ENCODE assay signal across 8 cellular contexts in genomic region chr3:47803478-47804025, GRCh38. TPM values are rescaled to one million over a fixed set of nuclear protein-coding genes. Genes with fewer than 3 reads are reported as not detected.
DNase-seq lines count a peak whose midpoint lies in the region; ATAC-seq, FAIRE-seq and TF ChIP-seq lines count a peak whose summit lies in the region.

No MANE protein-coding gene starts in this region.

- H3K27ac ChIP-seq in hepatocyte, result peak overlapping the region; percentile 98

- FAIRE-seq in D721Med (lab: Jason Lieb, UNC), result no peak

- peaks cover 14% of the 10 kb centered on the region for H3K4me1 ChIP-seq in hepatocyte (ENCODE audit: insufficient read depth)

- CTCF ChIA-PET in activated naive CD4-positive, alpha-beta T cell treated with anti-CD3 and anti-CD28 coated beads for 36 hours (lab: Charles Lee), result interaction anchor here (1.3 to 2.6 kb wide), 2 partner anchors 20 to 22 kb away, joined by 6 to 9 read pairs; no protein-coding TSS in a partner anchor

- H2AFZ ChIP-seq in hepatocyte, result peak overlapping the region; percentile 70

- 0% methylated on average over 9 of the region's 20 CpGs for WGBS in hepatocyte (ENCODE audit: low lambda C conversion rate, missing lambda C conversion rate)

- intact Hi-C loops in activated naive CD4-positive, alpha-beta T cell treated with anti-CD3 and anti-CD28 coated beads for 36 hours (cut with micrococcal nuclease), result loop anchor here (1.0 to 5.0 kb wide), 6 partner anchors 15 to 826 kb away; partner anchors contain the start of genes CCDC12, ELP6, NBEAL2 and SMARCC1

- no peak for ATAC-seq in stimulated activated memory B cell treated with anti-CD40 and anti-IgM and Interleukin-4, amounts not matched to agents 10 μg/mL and 1 μg/mL and 100 μg/mL, for 72 hours
- ATAC-seq in GM21723 (IDR thresholded peaks at IDR 0.05; ENCODE audit: unreplicated experiment), result no peak

- no peaks in the 10 kb centered on the region for H3K9me2 ChIP-seq in hepatocyte (replicated peaks; ENCODE audit: insufficient read depth)

- peaks cover 21% of the 10 kb centered on the region for H3K4me1 Mint-ChIP-seq in activated naive CD4-positive, alpha-beta T cell treated with anti-CD3 and anti-CD28 coated beads for 36 hours (ENCODE audit: low read depth)
- peaks cover 11% of the 10 kb centered on the region for H3K4me1 Mint-ChIP-seq in stimulated activated memory B cell treated with anti-CD40 and anti-IgM and Interleukin-4, amounts not matched to agents 10 μg/mL and 1 μg/mL and 100 μg/mL, for 72 hours

- H4K20me1 ChIP-seq in hepatocyte (ENCODE audit: insufficient read depth, poor library complexity, severe bottlenecking), result no peaks in the 10 kb centered on the region

- no peaks in the 10 kb centered on the region for H3K9me3 ChIP-seq in hepatocyte (ENCODE audit: low read depth)

- peak overlapping the region; percentile 92 for H3K27ac Mint-ChIP-seq in activated naive CD4-positive, alpha-beta T cell treated with anti-CD3 and anti-CD28 coated beads for 36 hours
- H3K27ac Mint-ChIP-seq in stimulated activated memory B cell treated with anti-CD40 and anti-IgM and Interleukin-4, amounts not matched to agents 10 μg/mL and 1 μg/mL and 100 μg/mL, for 72 hours, result peak overlapping the region; percentile 87

- DNase-seq in activated naive CD4-positive, alpha-beta T cell treated with anti-CD3 and anti-CD28 coated beads for 36 hours, result peak; percentile 21
- no peak for DNase-seq in activated naive CD4-positive, alpha-beta T cell (lab: John Stamatoyannopoulos, UW)
- DNase-seq in hepatocyte (ENCODE audit: low spot score) (no peak), D721Med (ENCODE audit: insufficient read length, low spot score) (no peak), HK-2 (ENCODE audit: unreplicated experiment) (no peak)

- H3K4me3 Mint-ChIP-seq in activated naive CD4-positive, alpha-beta T cell treated with anti-CD3 and anti-CD28 coated beads for 36 hours, result peak overlapping the region; percentile 96
- peak overlapping the region; percentile 97 for H3K4me3 Mint-ChIP-seq in stimulated activated memory B cell treated with anti-CD40 and anti-IgM and Interleukin-4, amounts not matched to agents 10 μg/mL and 1 μg/mL and 100 μg/mL, for 72 hours

- peaks cover 38% of the 10 kb centered on the region for H3K79me2 ChIP-seq in hepatocyte

- no peaks in the 10 kb centered on the region for H3K36me3 ChIP-seq in hepatocyte (replicated peaks; ENCODE audit: insufficient read depth, low read depth)

- no peaks in the 10 kb centered on the region for H3K9me3 Mint-ChIP-seq in activated naive CD4-positive, alpha-beta T cell treated with anti-CD3 and anti-CD28 coated beads for 36 hours
- H3K9me3 Mint-ChIP-seq in stimulated activated memory B cell treated with anti-CD40 and anti-IgM and Interleukin-4, amounts not matched to agents 10 μg/mL and 1 μg/mL and 100 μg/mL, for 72 hours, result no peaks in the 10 kb centered on the region

- no peaks in the 10 kb centered on the region for H3K27me3 Mint-ChIP-seq in activated naive CD4-positive, alpha-beta T cell treated with anti-CD3 and anti-CD28 coated beads for 36 hours (ENCODE audit: low read depth)
- H3K27me3 Mint-ChIP-seq in stimulated activated memory B cell treated with anti-CD40 and anti-IgM and Interleukin-4, amounts not matched to agents 10 μg/mL and 1 μg/mL and 100 μg/mL, for 72 hours, result no peaks in the 10 kb centered on the region

- peak overlapping the region; percentile 74 for H3K4me3 ChIP-seq in WI38 (ENCODE audit: low read depth, low read length)
- H3K4me3 ChIP-seq in hepatocyte, result peak overlapping the region; percentile 87

- peaks cover 9% of the 10 kb centered on the region for H3K36me3 Mint-ChIP-seq in activated naive CD4-positive, alpha-beta T cell treated with anti-CD3 and anti-CD28 coated beads for 36 hours (ENCODE audit: low read depth)
- H3K36me3 Mint-ChIP-seq in stimulated activated memory B cell treated with anti-CD40 and anti-IgM and Interleukin-4, amounts not matched to agents 10 μg/mL and 1 μg/mL and 100 μg/mL, for 72 hours, result no peaks in the 10 kb centered on the region

- no peaks in the 10 kb centered on the region for H3K27me3 ChIP-seq in hepatocyte

- H3K4me2 ChIP-seq in hepatocyte, result peak overlapping the region; percentile 95

- TF ChIP-seq CTCF in WI38 (IDR thresholded peaks at IDR 0.05; ENCODE audit: low read depth, low read length) (no peak), hepatocyte (IDR thresholded peaks at IDR 0.05; ENCODE audit: poor library complexity) (no peak), D721Med (IDR thresholded peaks at IDR 0.05; ENCODE audit: insufficient read depth, missing control alignments) (no peak)

RNA-seq across cellular contexts. Expression of gene DHX30, which starts 0.6 kb away (rescaled TPM):
- total RNA-seq in activated naive CD4-positive, alpha-beta T cell treated with anti-CD3 and anti-CD28 coated beads for 36 hours, result 10 to 100 TPM; 65.6 to 69.9 TPM
- total RNA-seq in hepatocyte, result 51.3 and 52.0 TPM in 2 replicates
- polyA plus RNA-seq in hepatocyte, result 47.8 and 55.8 TPM in 2 replicates

RNA-seq across cellular contexts. Expression of gene SMARCC1, which starts 21.9 kb away (rescaled TPM):
- 10 to 100 TPM; 82.5 to 84.5 TPM for total RNA-seq in activated naive CD4-positive, alpha-beta T cell treated with anti-CD3 and anti-CD28 coated beads for 36 hours
- 35.6 and 38.2 TPM in 2 replicates for total RNA-seq in hepatocyte
- polyA plus RNA-seq in hepatocyte, result 35.5 and 43.3 TPM in 2 replicates
